In genomic region chr3:75325716-75326115, GRCh38 we compare ENCODE assay signal across 19 cellular contexts.
"Had no signal": no experiment of that assay in that cellular context is flagged by ENCODE, and none has a peak within 500 bp of the region (broad histone marks: within the 10 kb centered on the region; RNA-seq: fewer than 3 reads in every experiment).

No MANE protein-coding gene starts in this region.

- H3K27ac ChIP-seq: SJSA1, SK-N-MC had no signal

- H3K9me3 ChIP-seq: MG63, SJSA1 had no signal

- H3K4me3 ChIP-seq: MG63, SJSA1, SK-N-MC had no signal

- DNase-seq: IMR-90, Karpas-422, KG1, MG63, NCI-H1092 treated with DMSO at 0.1 percent for 48 hours, NCI-H1436, NCI-H2029 treated with DMSO at 0.1 percent for 48 hours, NCI-H2171, NCI-H226, NCI-H446, NCI-H510A, NCI-H524 treated with DMSO at 0.1 percent for 48 hours, NCI-H69, NCI-H774, Right ventricle myocardium superior, RPMI8226, SIG-M5 had no signal

- H3K4me1 ChIP-seq: SJSA1 had no signal

- H3K27me3 ChIP-seq: MG63, SJSA1 had no signal

- H3K36me3 ChIP-seq: MG63, SJSA1 had no signal
